ENCODE assay signal across 19 cellular contexts in genomic region chr20:53287357-53288042, GRCh38.
DNase-seq lines count a peak whose midpoint lies in the region; ATAC-seq and TF ChIP-seq lines count a peak whose summit lies in the region.
"Had no signal": no experiment of that assay in that cellular context is flagged by ENCODE, and none has a peak within 500 bp of the region (broad histone marks: within the 10 kb centered on the region; RNA-seq: fewer than 3 reads in every experiment).

No MANE protein-coding gene starts in this region.

- no peaks in the 10 kb centered on the region for H3K79me2 ChIP-seq in GM23338 (replicated peaks; ENCODE audit: insufficient read depth)

- no peaks in the 10 kb centered on the region for H4K20me1 ChIP-seq in GM23338 (replicated peaks; ENCODE audit: insufficient read depth)

- peak overlapping the region; percentile 1; the same call in 1 of the 2 replicates for H3K27ac Mint-ChIP-seq in GM23338
- H3K27ac Mint-ChIP-seq in mesothelial cell of epicardium, result peak overlapping the region; percentile 15
- H3K27ac Mint-ChIP-seq: B cell had no signal

- H3F3A ChIP-seq in GM23338 (replicated peaks; ENCODE audit: low read depth), result no peaks in the 10 kb centered on the region

- no peak overlapping the region for H3K4me2 ChIP-seq in GM23338

- H3K27ac ChIP-seq in GM23338 (ENCODE audit: low read depth), result no peak overlapping the region
- peak overlapping the region; percentile 62 for H3K27ac ChIP-seq in SK-N-MC
- H3K27ac ChIP-seq: 22Rv1 had no signal

- H3K4me1 ChIP-seq in GM23338 (ENCODE audit: insufficient read depth), result peaks cover 18% of the 10 kb centered on the region

- no peaks in the 10 kb centered on the region for H3K9me2 ChIP-seq in GM23338 (ENCODE audit: insufficient read depth)

- H3K9me3 Mint-ChIP-seq in GM23338 (no peaks in the 10 kb centered on the region), mesothelial cell of epicardium (no peaks in the 10 kb centered on the region)

- no peak for TF ChIP-seq CTCF in GM23338 (conservative IDR thresholded peaks at IDR 0.05; ENCODE audit: low read depth in 2 of 2)
- no peak for TF ChIP-seq CTCF in mesothelial cell of epicardium (IDR thresholded peaks at IDR 0.05; ENCODE audit: unreplicated experiment)

- H2AFZ ChIP-seq in GM23338, result no peak overlapping the region

- H3K9me3 ChIP-seq in SK-N-MC (ENCODE audit: low read depth, low read length), result no peaks in the 10 kb centered on the region

- no peaks in the 10 kb centered on the region for H3K36me3 Mint-ChIP-seq in GM23338 (ENCODE audit: low read depth)
- H3K36me3 Mint-ChIP-seq in mesothelial cell of epicardium, result peaks cover under 1% of the 10 kb centered on the region

- H3K4me3 ChIP-seq in GM23338, result no peak overlapping the region
- H3K4me3 ChIP-seq in SK-N-MC, result peak overlapping the region; percentile 28; the same call in 1 of the 2 replicates

- no peaks in the 10 kb centered on the region for H3K36me3 ChIP-seq in GM23338 (ENCODE audit: insufficient read depth)
- H3K36me3 ChIP-seq in SK-N-MC (ENCODE audit: insufficient read depth, low read length), result no peaks in the 10 kb centered on the region

- no peak for ATAC-seq in GM23338
- ATAC-seq: SK-N-SH treated with all-trans-retinoic acid at 6 μM for 48 hours had no signal

- H3K4me1 Mint-ChIP-seq in GM23338 (peaks cover 23% of the 10 kb centered on the region), mesothelial cell of epicardium (peaks cover 24% of the 10 kb centered on the region)
- H3K4me1 Mint-ChIP-seq: B cell had no signal

- H3K4me3 Mint-ChIP-seq in GM23338, result no peak overlapping the region
- no peak overlapping the region for H3K4me3 Mint-ChIP-seq in mesothelial cell of epicardium
- H3K4me3 Mint-ChIP-seq: B cell had no signal

- H3K9ac ChIP-seq in SK-N-MC (ENCODE audit: insufficient read length), result no peak overlapping the region

- no peak for TF ChIP-seq POLR2A in erythroblast (IDR thresholded peaks at IDR 0.05; ENCODE audit: low read length)

- H3K27me3 Mint-ChIP-seq in GM23338 (ENCODE audit: insufficient read depth, low read depth, poor library complexity) (peaks cover 2% of the 10 kb centered on the region), mesothelial cell of epicardium (ENCODE audit: low read depth) (peaks cover 1% of the 10 kb centered on the region)

- DNase-seq in DMS 273 (lab: John Stamatoyannopoulos, UW; ENCODE audit: unreplicated experiment), result peak; percentile 39
- no peak for DNase-seq in DMS 273 treated with DMSO at 0.1 percent for 48 hours (lab: John Stamatoyannopoulos, UW)
- DNase-seq in GM23338 (ENCODE audit: low spot score), result no peak
- no peak for DNase-seq in SK-N-MC (ENCODE audit: low read depth, low spot score)
- DNase-seq in mesothelial cell of epicardium (ENCODE audit: low spot score in 2 of 2, unreplicated experiment in 2 of 2), result no peak
- DNase-seq in activated CD4-positive, alpha-beta T cell treated with anti-CD3 and anti-CD28 coated beads for 1 hour, result no peak
- DNase-seq in erythroblast (lab: John Stamatoyannopoulos, UW), result no peak
- DNase-seq in activated T-cell treated with anti-CD3 and anti-CD28 coated beads, Interleukin-2, amount 50 U/mL, for 1 hour, result no peak
- DNase-seq: Karpas-422, NCI-H1105 treated with DMSO at 0.1 percent for 48 hours, NCI-H1694, NCI-H2081 treated with DMSO at 0.1 percent for 48 hours, NCI-H446 treated with DMSO at 0.1 percent for 48 hours, NCI-H69, RPMI8226, SHP77 treated with DMSO at 0.1 percent for 48 hours had no signal

- H3K27me3 ChIP-seq in GM23338 (ENCODE audit: insufficient read depth), result no peaks in the 10 kb centered on the region

TF ChIP-seq in GM23338, 12 proteins besides CTCF, POLR2A, EP300 and RAD21 (continues in another document):
- no peak for TF ChIP-seq ZNF331 (CRISPR knock-in tag; IDR thresholded peaks at IDR 0.05; ENCODE audit: low read depth)
- TF ChIP-seq ETS1 (IDR thresholded peaks at IDR 0.05), result no peak
- no peak for TF ChIP-seq ZNF114 (CRISPR knock-in tag; IDR thresholded peaks at IDR 0.05)
- no peak for TF ChIP-seq NANOG (IDR thresholded peaks at IDR 0.05; ENCODE audit: borderline replicate concordance)
- no peak for TF ChIP-seq REST (IDR thresholded peaks at IDR 0.05; ENCODE audit: unreplicated experiment)
